8 cellular contexts compared by ENCODE assay signal in genomic region chr10:61733358-61733940, GRCh38.
DNase-seq lines count a peak whose midpoint lies in the region; ATAC-seq, FAIRE-seq and TF ChIP-seq lines count a peak whose summit lies in the region.

No MANE protein-coding gene starts in this region.

- H3K27ac ChIP-seq in brain microvascular endothelial cell (no peak overlapping the region), left lung (no peak overlapping the region)

- H3K4me3 ChIP-seq in brain microvascular endothelial cell (ENCODE audit: low read depth, low read length) = no peak overlapping the region
- no peak overlapping the region for H3K4me3 ChIP-seq in left lung

- TF ChIP-seq CTCF in brain microvascular endothelial cell (IDR thresholded peaks at IDR 0.05; ENCODE audit: low read depth, low read length, missing control alignments) (peak; percentile 69), left lung (IDR thresholded peaks at IDR 0.05) (peak; percentile 48 to 53)

- H3K4me1 ChIP-seq in left lung = no peaks in the 10 kb centered on the region

- in situ Hi-C loops in brain microvascular endothelial cell (cut with HindIII; ENCODE audit: low pct_ligation_motif_present, low sequenced_read_pairs) = no loop called here

- FAIRE-seq in GM12892 (lab: Jason Lieb, UNC) = peak; percentile 81

- ATAC-seq in left lung (peak; percentile 90), GM19395 (IDR thresholded peaks at IDR 0.05; ENCODE audit: unreplicated experiment) (no peak), Right ventricle myocardium superior (ENCODE audit: poor library complexity) (no peak)

- DNase-seq in CD1c-positive myeloid dendritic cell (ENCODE audit: extremely low spot score) = peak; percentile 38
- no peak for DNase-seq in GM12892 (ENCODE audit: insufficient read length)
- DNase-seq in NCI-H226 = peak; percentile 40
- DNase-seq in brain microvascular endothelial cell = peak; percentile 45
- no peak for DNase-seq in left lung
- DNase-seq in activated CD8-positive, alpha-beta memory T cell treated with anti-CD3 and anti-CD28 coated beads, Interleukin-2, amount 50 U/mL, for 48 hours = no peak
- no peak for DNase-seq in Right ventricle myocardium superior

- intact Hi-C loops in left lung (cut with DNase I) = no loop called here
- intact Hi-C loops in Right ventricle myocardium superior (cut with DNase I) = no loop called here

- TF ChIP-seq POLR2A in GM12892 (IDR thresholded peaks at IDR 0.05; ENCODE audit: low read depth, low read length) = no peak

- H3K36me3 ChIP-seq in brain microvascular endothelial cell (replicated peaks) = no peaks in the 10 kb centered on the region
- no peaks in the 10 kb centered on the region for H3K36me3 ChIP-seq in left lung

- H3K9me3 ChIP-seq in left lung = no peaks in the 10 kb centered on the region

- no peaks in the 10 kb centered on the region for H3K27me3 ChIP-seq in brain microvascular endothelial cell (replicated peaks)
- H3K27me3 ChIP-seq in left lung = no peaks in the 10 kb centered on the region

Comparison
In these comparisons a context has a peak if more than half of its experiments do, and no peak if none do; other contexts are left out.
1. DNase-seq: peak in CD1c-positive myeloid dendritic cell (single experiment), NCI-H226 (single experiment) and brain microvascular endothelial cell (single experiment); none in GM12892 (single experiment), left lung (0 of 2), activated CD8-positive, alpha-beta memory T cell treated with anti-CD3 and anti-CD28 coated beads, Interleukin-2, amount 50 U/mL, for 48 hours (single experiment) and Right ventricle myocardium superior (single experiment).